ENCODE assay signal across 1 cellular context in genomic region chr1:202807926-202808757, GRCh38.
TF ChIP-seq lines count a peak whose summit lies in the region.

KDM5B (minus strand) TSS chr1:202808421; CDS start chr1:202808305, 116 bp downstream.

TF ChIP-seq in HEK293, 187 proteins besides CTCF, POLR2A, EP300 and RAD21 (continued from another document and continues in another):
- TF ChIP-seq ZNF202 (tag by site-specific recombination; IDR thresholded peaks at IDR 0.05; ENCODE audit: borderline replicate concordance) (no peak), GLI2 (tag by site-specific recombination; IDR thresholded peaks at IDR 0.05; ENCODE audit: borderline replicate concordance, low read depth) (no peak), GLI4 (tag by site-specific recombination; IDR thresholded peaks at IDR 0.05) (0 out of 2 replicates have a peak, but pooled peaks have one; percentile 45), KLF9 (tag by site-specific recombination; IDR thresholded peaks at IDR 0.05; ENCODE audit: low read depth) (peak; percentile 91), ZNF366 (tag by site-specific recombination; conservative IDR thresholded peaks at IDR 0.05) (no peak), ZNF416 (tag by site-specific recombination; IDR thresholded peaks at IDR 0.05) (no peak), ZNF10 (tag by site-specific recombination; IDR thresholded peaks at IDR 0.05) (no peak), ZBTB8A (tag by site-specific recombination; IDR thresholded peaks at IDR 0.05) (peak; percentile 84), ZNF791 (tag by site-specific recombination; IDR thresholded peaks at IDR 0.05) (no peak), ZNF37A (tag by site-specific recombination; IDR thresholded peaks at IDR 0.05) (no peak), SCRT2 (tag by site-specific recombination; IDR thresholded peaks at IDR 0.05) (peak; percentile 74), ATF2 (tag by site-specific recombination; IDR thresholded peaks at IDR 0.05; ENCODE audit: low read depth) (no peak), ZNF830 (tag by site-specific recombination; IDR thresholded peaks at IDR 0.05; ENCODE audit: low read depth) (no peak), ZNF239 (tag by site-specific recombination; IDR thresholded peaks at IDR 0.05) (0 out of 2 replicates have a peak, but pooled peaks have one; percentile 13), PBX3 (CRISPR knock-in tag; IDR thresholded peaks at IDR 0.05) (peak; percentile 91), FEZF1 (tag by site-specific recombination; IDR thresholded peaks at IDR 0.05) (peak; percentile 45; the same call in 1 of the 2 replicates), ZNF560 (tag by site-specific recombination; IDR thresholded peaks at IDR 0.05; ENCODE audit: borderline replicate concordance) (no peak), PRDM2 (tag by site-specific recombination; IDR thresholded peaks at IDR 0.05; ENCODE audit: borderline replicate concordance) (no peak), ZNF610 (tag by site-specific recombination; IDR thresholded peaks at IDR 0.05; ENCODE audit: borderline replicate concordance) (peak; percentile 69; the same call in 1 of the 2 replicates), ZBTB48 (tag by site-specific recombination; IDR thresholded peaks at IDR 0.05) (peak; percentile 67), MEIS1 (CRISPR knock-in tag; IDR thresholded peaks at IDR 0.05; ENCODE audit: borderline replicate concordance) (no peak), ZNF670 (tag by site-specific recombination; IDR thresholded peaks at IDR 0.05; ENCODE audit: low read depth) (no peak), HOXC10 (CRISPR knock-in tag; IDR thresholded peaks at IDR 0.05) (peak; percentile 66; the same call in 1 of the 2 replicates), KLF1 (tag by site-specific recombination; IDR thresholded peaks at IDR 0.05) (peak; percentile 75), REST (tag by site-specific recombination; IDR thresholded peaks at IDR 0.05) (no peak; the same call in 1 of the 2 replicates), KLF16 (tag by site-specific recombination; IDR thresholded peaks at IDR 0.05) (peak; percentile 99), PRDM6 (tag by site-specific recombination; IDR thresholded peaks at IDR 0.05) (0 out of 2 replicates have a peak, but pooled peaks have one; percentile 7), ZNF214 (tag by site-specific recombination; IDR thresholded peaks at IDR 0.05; ENCODE audit: borderline replicate concordance) (no peak), ZSCAN18 (tag by site-specific recombination; IDR thresholded peaks at IDR 0.05) (0 out of 2 replicates have a peak, but pooled peaks have one; percentile 16), ZNF335 (tag by site-specific recombination; conservative IDR thresholded peaks at IDR 0.05) (no peak; the same call in 1 of the 2 replicates), BCL11A (tag by site-specific recombination; IDR thresholded peaks at IDR 0.05; ENCODE audit: low read depth) (peak; percentile 35; the same call in 1 of the 2 replicates), ZNF658 (tag by site-specific recombination; IDR thresholded peaks at IDR 0.05) (0 out of 2 replicates have a peak, but pooled peaks have one; percentile 52), ZNF324 (tag by site-specific recombination; IDR thresholded peaks at IDR 0.05) (no peak), ZNF423 (tag by site-specific recombination; IDR thresholded peaks at IDR 0.05) (0 out of 2 replicates have a peak, but pooled peaks have one; percentile 61), ZNF692 (tag by site-specific recombination; IDR thresholded peaks at IDR 0.05) (peak; percentile 49; the same call in 1 of the 2 replicates), ZNF404 (tag by site-specific recombination; IDR thresholded peaks at IDR 0.05) (no peak), ZNF580 (tag by site-specific recombination; IDR thresholded peaks at IDR 0.05) (peak; percentile 59; the same call in 1 of the 2 replicates), GFI1B (tag by site-specific recombination; IDR thresholded peaks at IDR 0.05) (no peak), ZNF248 (tag by site-specific recombination; IDR thresholded peaks at IDR 0.05) (no peak), ZNF48 (tag by site-specific recombination; IDR thresholded peaks at IDR 0.05) (no peak), ZNF843 (tag by site-specific recombination; IDR thresholded peaks at IDR 0.05) (0 out of 2 replicates have a peak, but pooled peaks have one; percentile 54), ZNF112 (tag by site-specific recombination; IDR thresholded peaks at IDR 0.05) (no peak), WT1 (tag by site-specific recombination; IDR thresholded peaks at IDR 0.05) (0 out of 2 replicates have a peak, but pooled peaks have one; percentile 37), ZBTB7A (tag by site-specific recombination; IDR thresholded peaks at IDR 0.05; ENCODE audit: low read depth) (peak; percentile 60; the same call in 1 of the 2 replicates), ZNF548 (tag by site-specific recombination; IDR thresholded peaks at IDR 0.05) (peak; percentile 52; the same call in 1 of the 2 replicates), OSR2 (tag by site-specific recombination; IDR thresholded peaks at IDR 0.05) (no peak), ZFP37 (tag by site-specific recombination; IDR thresholded peaks at IDR 0.05) (peak; percentile 84)
